In genomic region chr1:93692983-93693591, GRCh38 we compare ENCODE assay signal across 8 cellular contexts. TPM values are rescaled to one million over a fixed set of nuclear protein-coding genes. Genes with fewer than 3 reads are reported as not detected.
A peak's percentile ranks its signal among the peaks of the same experiment; 100 is the strongest.
DNase-seq lines count a peak whose midpoint lies in the region; ATAC-seq and TF ChIP-seq lines count a peak whose summit lies in the region.

No MANE protein-coding gene starts in this region.

- no peaks in the 10 kb centered on the region for H3K9me3 Mint-ChIP-seq in Calu3 (ENCODE audit: low read depth, unreplicated experiment)
- no peaks in the 10 kb centered on the region for H3K9me3 Mint-ChIP-seq in activated T-helper 2 cell treated with anti-CD3 and anti-CD28 coated beads, Interferon-gamma antibody, Interleukin-2, Interleukin-4, amounts not matched to agents 10 μg/mL and 5 μg/mL and 100 μg/mL, durations not matched to agents 14 hours and 24 hours and 36 hours

- no peaks in the 10 kb centered on the region for H3K4me1 Mint-ChIP-seq in Calu3 (ENCODE audit: low read depth, unreplicated experiment)
- no peaks in the 10 kb centered on the region for H3K4me1 Mint-ChIP-seq in activated T-helper 2 cell treated with anti-CD3 and anti-CD28 coated beads, Interferon-gamma antibody, Interleukin-2, Interleukin-4, amounts not matched to agents 10 μg/mL and 5 μg/mL and 100 μg/mL, durations not matched to agents 14 hours and 24 hours and 36 hours (ENCODE audit: low read depth)

- no peaks in the 10 kb centered on the region for H3K9me3 ChIP-seq in lung (ENCODE audit: control insufficient read depth in 2 of 2, insufficient read depth in 1 of 2, low read length in 1 of 2)

- peak overlapping the region in 1 of 2 donors; percentile 66 for H3K27ac ChIP-seq in lung (ENCODE audit: low read depth in 1 of 2, low read length in 1 of 2)

- peak; percentile 57 for DNase-seq in Calu3
- peak; percentile 52 for DNase-seq in activated T-helper 2 cell treated with anti-CD3 and anti-CD28 coated beads, Interferon-gamma antibody, Interleukin-2, Interleukin-4, amounts not matched to agents 10 μg/mL and 5 μg/mL and 100 μg/mL, durations not matched to agents 14 hours and 24 hours and 36 hours (ENCODE audit: low spot score)
- DNase-seq in lung (ENCODE audit: low spot score) = no peak
- DNase-seq in NCI-H2171 (lab: John Stamatoyannopoulos, UW) = no peak
- no peak for DNase-seq in putamen (ENCODE audit: low spot score)
- DNase-seq in NCI-H2081 (lab: John Stamatoyannopoulos, UW) = no peak

- ATAC-seq in GM19455 (IDR thresholded peaks at IDR 0.05; ENCODE audit: unreplicated experiment) (peak; percentile 66), HG03442 (IDR thresholded peaks at IDR 0.05; ENCODE audit: unreplicated experiment) (peak; percentile 84), lung (ENCODE audit: insufficient read depth, low FRiP score) (peak; percentile 76)

- TF ChIP-seq CTCF in Calu3 (IDR thresholded peaks at IDR 0.05; ENCODE audit: unreplicated experiment) (no peak), lung (IDR thresholded peaks at IDR 0.05; ENCODE audit: control extremely low read depth, extremely low read depth) (no peak)

- no peak overlapping the region for H3K4me3 ChIP-seq in lung

- H3K4me3 Mint-ChIP-seq in Calu3 (ENCODE audit: low read depth, unreplicated experiment) = peak overlapping the region; percentile 29
- peak overlapping the region; percentile 18 for H3K4me3 Mint-ChIP-seq in activated T-helper 2 cell treated with anti-CD3 and anti-CD28 coated beads, Interferon-gamma antibody, Interleukin-2, Interleukin-4, amounts not matched to agents 10 μg/mL and 5 μg/mL and 100 μg/mL, durations not matched to agents 14 hours and 24 hours and 36 hours (ENCODE audit: low read depth)

- H3K27me3 ChIP-seq in lung (ENCODE audit: control insufficient read depth, insufficient read depth) = no peaks in the 10 kb centered on the region

- H3K27ac Mint-ChIP-seq in Calu3 (ENCODE audit: unreplicated experiment) = no peak overlapping the region
- peak overlapping the region; percentile 83 for H3K27ac Mint-ChIP-seq in activated T-helper 2 cell treated with anti-CD3 and anti-CD28 coated beads, Interferon-gamma antibody, Interleukin-2, Interleukin-4, amounts not matched to agents 10 μg/mL and 5 μg/mL and 100 μg/mL, durations not matched to agents 14 hours and 24 hours and 36 hours

- H3K36me3 Mint-ChIP-seq in Calu3 (ENCODE audit: insufficient read depth, unreplicated experiment) = no peaks in the 10 kb centered on the region
- no peaks in the 10 kb centered on the region for H3K36me3 Mint-ChIP-seq in activated T-helper 2 cell treated with anti-CD3 and anti-CD28 coated beads, Interferon-gamma antibody, Interleukin-2, Interleukin-4, amounts not matched to agents 10 μg/mL and 5 μg/mL and 100 μg/mL, durations not matched to agents 14 hours and 24 hours and 36 hours (ENCODE audit: low read depth)

- CTCF ChIA-PET in Calu3 (lab: Charles Lee) = interaction anchor here (1.0 to 2.1 kb wide), 5 partner anchors 10 to 120 kb away, joined by 3 to 6 read pairs (median 4); partner anchors contain the start of gene BCAR3

- peaks cover 0 to 15% of the 10 kb centered on the region in 2 donors for H3K4me1 ChIP-seq in lung (ENCODE audit: control insufficient read depth in 2 of 2, insufficient read depth in 2 of 2, low read length in 2 of 2)

- no peaks in the 10 kb centered on the region for H3K36me3 ChIP-seq in lung (ENCODE audit: control insufficient read depth in 2 of 2, insufficient read depth in 2 of 2, low read length in 2 of 2)

- WGBS in lung, 2 donors = 48 to 66% methylated on average over 7 of the region's 7 CpGs

- H3K27me3 Mint-ChIP-seq in Calu3 (ENCODE audit: unreplicated experiment) = no peaks in the 10 kb centered on the region
- peaks cover 5% of the 10 kb centered on the region for H3K27me3 Mint-ChIP-seq in activated T-helper 2 cell treated with anti-CD3 and anti-CD28 coated beads, Interferon-gamma antibody, Interleukin-2, Interleukin-4, amounts not matched to agents 10 μg/mL and 5 μg/mL and 100 μg/mL, durations not matched to agents 14 hours and 24 hours and 36 hours (ENCODE audit: low read depth)

- intact Hi-C loops in Calu3 (cut with micrococcal nuclease; ENCODE audit: unreplicated experiment) = no loop called here
- intact Hi-C loops in activated T-helper 2 cell treated with anti-CD3 and anti-CD28 coated beads, Interferon-gamma antibody, Interleukin-2, Interleukin-4, amounts not matched to agents 10 μg/mL and 5 μg/mL and 100 μg/mL, durations not matched to agents 14 hours and 24 hours and 36 hours (cut with micrococcal nuclease) = loop anchor here (1.0 to 5.0 kb wide), 6 partner anchors 11 to 76 kb away; no protein-coding TSS in a partner anchor

- BruUV-seq in Calu3 (replicated peaks; lab: Mats Ljungman, UMichigan) = TSS peak; percentile 78

RNA-seq across cellular contexts. Expression of gene BCAR3, which starts 11.4 kb away (rescaled TPM):
- 15.6 and 15.7 TPM in 2 replicates for total RNA-seq in Calu3 (2022)
- total RNA-seq in activated T-helper 2 cell treated with anti-CD3 and anti-CD28 coated beads, Interferon-gamma antibody, Interleukin-2, Interleukin-4, amounts not matched to agents 10 μg/mL and 5 μg/mL and 100 μg/mL, durations not matched to agents 14 hours and 24 hours and 36 hours = 8.1 and 9.4 TPM in 2 replicates
- total RNA-seq in lung = 10 to 100 TPM; 21.3 to 33.3 TPM
- 10 to 100 TPM; 12.2 to 15.1 TPM for polyA plus RNA-seq in lung

Comparison
In these comparisons a context has a peak if more than half of its experiments do, and no peak if none do; other contexts are left out.
1. DNase-seq: peak in Calu3 (single experiment) and activated T-helper 2 cell treated with anti-CD3 and anti-CD28 coated beads, Interferon-gamma antibody, Interleukin-2, Interleukin-4, amounts not matched to agents 10 μg/mL and 5 μg/mL and 100 μg/mL, durations not matched to agents 14 hours and 24 hours and 36 hours (single experiment); none in lung (single experiment), NCI-H2171 (single experiment), putamen (single experiment) and NCI-H2081 (0 of 2).
2. Peak in every context shown above with its lines, with median percentiles within 50 percentile points of each other: ATAC-seq.